Comparison of ENCODE assay signal across 8 cellular contexts in the genomic region with DNA sequence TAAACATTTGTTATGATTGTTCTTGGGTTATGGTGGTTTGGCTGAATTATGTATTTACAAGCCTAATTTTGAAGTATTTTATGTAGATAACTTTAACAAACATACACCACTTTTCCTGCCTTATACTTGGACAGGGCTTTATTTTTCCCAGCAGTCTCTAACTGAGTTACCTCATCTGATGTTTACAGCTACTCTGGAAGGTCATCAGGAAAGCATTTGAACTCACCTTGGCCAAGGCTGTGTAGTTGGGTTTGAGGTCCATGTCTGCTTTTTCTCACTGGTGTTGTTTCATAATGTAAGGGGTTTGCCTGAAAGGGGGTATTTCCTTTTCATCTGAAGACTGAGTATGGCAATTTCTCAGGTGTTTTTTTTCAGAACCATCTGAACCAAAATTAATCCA.
"Had no signal": no experiment of that assay in that cellular context is flagged by ENCODE, and none has a peak within 500 bp of the region (broad histone marks: within the 10 kb centered on the region; RNA-seq: fewer than 3 reads in every experiment).

No MANE protein-coding gene starts in this region.

- DNase-seq: GDM1, GF-D8 had no signal

- FAIRE-seq: G401.6, GM12878, GM12891, GM12892, GM18507, GM19239 had no signal

- H3K4me3 ChIP-seq: GM12878 had no signal

- ATAC-seq: GM12878 had no signal
